1 cellular context compared by ENCODE assay signal in the genomic region with DNA sequence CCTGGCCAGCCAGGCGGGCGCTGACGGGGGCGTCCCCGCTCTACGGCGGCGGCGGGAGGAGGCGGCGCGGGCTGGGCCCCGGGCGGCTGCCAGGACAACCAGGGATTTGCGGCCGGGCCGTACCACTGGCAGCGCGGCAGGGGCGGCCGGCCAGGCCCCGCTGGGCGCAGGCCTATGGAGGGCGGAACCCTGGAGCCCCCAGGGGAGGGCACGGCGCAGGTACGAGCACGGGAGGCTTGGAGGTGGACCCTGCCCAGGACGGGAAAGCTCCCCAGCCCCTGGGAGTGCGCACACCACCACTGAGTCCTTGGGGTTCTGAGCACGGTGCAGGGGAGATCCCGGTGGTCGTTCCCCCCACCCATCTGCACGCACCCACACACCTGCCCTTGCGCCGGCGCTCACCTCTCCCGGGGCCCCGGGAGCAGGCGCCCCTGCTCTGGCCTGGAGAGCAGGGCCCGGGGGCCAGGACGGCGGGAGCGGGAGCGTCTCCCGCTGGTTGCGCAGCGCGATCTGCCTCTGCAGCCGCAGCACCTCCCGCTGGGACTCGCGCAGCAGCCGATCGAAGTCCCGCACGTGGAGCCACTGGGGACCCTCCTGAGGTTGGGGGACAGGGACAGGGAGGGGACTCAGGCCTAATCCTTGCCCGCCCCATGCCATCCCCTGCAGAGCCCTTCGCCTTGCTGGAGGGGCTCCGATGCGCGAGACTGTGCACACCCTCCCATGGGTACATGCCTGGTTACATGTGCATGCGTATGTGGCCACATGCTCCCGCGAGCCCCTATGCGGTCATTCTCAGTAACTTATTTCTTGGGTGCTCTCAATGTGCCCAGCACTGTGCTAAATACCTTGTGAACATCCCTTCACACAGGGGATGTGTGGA.
TF ChIP-seq lines count a peak whose summit lies in the region.

No MANE protein-coding gene starts in this region.

TF ChIP-seq in H1, 55 proteins besides CTCF, POLR2A, EP300 and RAD21:
- TF ChIP-seq, protein P1, sequence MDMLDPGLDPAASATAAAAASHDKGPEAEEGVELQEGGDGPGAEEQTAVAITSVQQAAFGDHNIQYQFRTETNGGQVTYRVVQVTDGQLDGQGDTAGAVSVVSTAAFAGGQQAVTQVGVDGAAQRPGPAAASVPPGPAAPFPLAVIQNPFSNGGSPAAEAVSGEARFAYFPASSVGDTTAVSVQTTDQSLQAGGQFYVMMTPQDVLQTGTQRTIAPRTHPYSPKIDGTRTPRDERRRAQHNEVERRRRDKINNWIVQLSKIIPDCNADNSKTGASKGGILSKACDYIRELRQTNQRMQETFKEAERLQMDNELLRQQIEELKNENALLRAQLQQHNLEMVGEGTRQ (IDR thresholded peaks at IDR 0.05; ENCODE audit: low read length), result no peak
- TF ChIP-seq POLR2AphosphoS5 (IDR thresholded peaks at IDR 0.05; ENCODE audit: low read depth, low read length), result no peak
- TF ChIP-seq GABPA (IDR thresholded peaks at IDR 0.05; ENCODE audit: borderline replicate concordance, insufficient read depth, low read length), result no peak
- TF ChIP-seq CEBPB (IDR thresholded peaks at IDR 0.05; ENCODE audit: low read depth, low read length), result no peak
- TF ChIP-seq TAF7 (optimal IDR thresholded peaks at IDR 0.05; ENCODE audit: borderline replicate concordance, low read depth, low read length), result peak; percentile 56
- TF ChIP-seq RBBP5 (IDR thresholded peaks at IDR 0.05; ENCODE audit: borderline replicate concordance, low read depth, low read length), result no peak
- no peak for TF ChIP-seq ZNF274 (IDR thresholded peaks at IDR 0.05; ENCODE audit: borderline replicate concordance, extremely low read depth, low read length)
- TF ChIP-seq CHD1 (IDR thresholded peaks at IDR 0.05; ENCODE audit: low read depth, low read length), result 0 out of 2 replicates have a peak, but pooled peaks have one; percentile 29
- TF ChIP-seq SP4 (IDR thresholded peaks at IDR 0.05; ENCODE audit: low read length), result no peak
- no peak; the same call in 1 of the 2 replicates for TF ChIP-seq TAF1 (IDR thresholded peaks at IDR 0.05; ENCODE audit: low read depth, low read length)
- TF ChIP-seq EGR1 (IDR thresholded peaks at IDR 0.05; ENCODE audit: borderline replicate concordance, low read depth, low read length), result no peak
- TF ChIP-seq EZH2 (IDR thresholded peaks at IDR 0.05; ENCODE audit: low read depth, low read length, severe bottlenecking), result no peak
- no peak for TF ChIP-seq SP2 (IDR thresholded peaks at IDR 0.05; ENCODE audit: low read length)
- no peak for TF ChIP-seq GTF2F1 (IDR thresholded peaks at IDR 0.05; ENCODE audit: borderline replicate concordance, low read depth, low read length)
- TF ChIP-seq RXRA (IDR thresholded peaks at IDR 0.05; ENCODE audit: insufficient read depth, low read depth, low read length), result no peak
- TF ChIP-seq SIN3A (conservative IDR thresholded peaks at IDR 0.05 in 1 of 2, IDR thresholded peaks at IDR 0.05 in 1 of 2; ENCODE audit: low read depth in 1 of 2, low read length in 2 of 2), result no peak
- TF ChIP-seq KDM1A (IDR thresholded peaks at IDR 0.05; ENCODE audit: borderline replicate concordance, low read length), result no peak
- TF ChIP-seq, protein P2, sequence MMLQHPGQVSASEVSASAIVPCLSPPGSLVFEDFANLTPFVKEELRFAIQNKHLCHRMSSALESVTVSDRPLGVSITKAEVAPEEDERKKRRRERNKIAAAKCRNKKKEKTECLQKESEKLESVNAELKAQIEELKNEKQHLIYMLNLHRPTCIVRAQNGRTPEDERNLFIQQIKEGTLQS (IDR thresholded peaks at IDR 0.05; ENCODE audit: insufficient read depth, low read depth, low read length), result no peak
- no peak for TF ChIP-seq ASH2L (IDR thresholded peaks at IDR 0.05; ENCODE audit: low read length)
- no peak for TF ChIP-seq SRF (IDR thresholded peaks at IDR 0.05; ENCODE audit: low read depth, low read length)
- TF ChIP-seq CREB1 (IDR thresholded peaks at IDR 0.05), result no peak
- no peak for TF ChIP-seq CTBP2 (IDR thresholded peaks at IDR 0.05; ENCODE audit: borderline replicate concordance, insufficient read depth, insufficient read length, low read length)
- TF ChIP-seq, protein P3, sequence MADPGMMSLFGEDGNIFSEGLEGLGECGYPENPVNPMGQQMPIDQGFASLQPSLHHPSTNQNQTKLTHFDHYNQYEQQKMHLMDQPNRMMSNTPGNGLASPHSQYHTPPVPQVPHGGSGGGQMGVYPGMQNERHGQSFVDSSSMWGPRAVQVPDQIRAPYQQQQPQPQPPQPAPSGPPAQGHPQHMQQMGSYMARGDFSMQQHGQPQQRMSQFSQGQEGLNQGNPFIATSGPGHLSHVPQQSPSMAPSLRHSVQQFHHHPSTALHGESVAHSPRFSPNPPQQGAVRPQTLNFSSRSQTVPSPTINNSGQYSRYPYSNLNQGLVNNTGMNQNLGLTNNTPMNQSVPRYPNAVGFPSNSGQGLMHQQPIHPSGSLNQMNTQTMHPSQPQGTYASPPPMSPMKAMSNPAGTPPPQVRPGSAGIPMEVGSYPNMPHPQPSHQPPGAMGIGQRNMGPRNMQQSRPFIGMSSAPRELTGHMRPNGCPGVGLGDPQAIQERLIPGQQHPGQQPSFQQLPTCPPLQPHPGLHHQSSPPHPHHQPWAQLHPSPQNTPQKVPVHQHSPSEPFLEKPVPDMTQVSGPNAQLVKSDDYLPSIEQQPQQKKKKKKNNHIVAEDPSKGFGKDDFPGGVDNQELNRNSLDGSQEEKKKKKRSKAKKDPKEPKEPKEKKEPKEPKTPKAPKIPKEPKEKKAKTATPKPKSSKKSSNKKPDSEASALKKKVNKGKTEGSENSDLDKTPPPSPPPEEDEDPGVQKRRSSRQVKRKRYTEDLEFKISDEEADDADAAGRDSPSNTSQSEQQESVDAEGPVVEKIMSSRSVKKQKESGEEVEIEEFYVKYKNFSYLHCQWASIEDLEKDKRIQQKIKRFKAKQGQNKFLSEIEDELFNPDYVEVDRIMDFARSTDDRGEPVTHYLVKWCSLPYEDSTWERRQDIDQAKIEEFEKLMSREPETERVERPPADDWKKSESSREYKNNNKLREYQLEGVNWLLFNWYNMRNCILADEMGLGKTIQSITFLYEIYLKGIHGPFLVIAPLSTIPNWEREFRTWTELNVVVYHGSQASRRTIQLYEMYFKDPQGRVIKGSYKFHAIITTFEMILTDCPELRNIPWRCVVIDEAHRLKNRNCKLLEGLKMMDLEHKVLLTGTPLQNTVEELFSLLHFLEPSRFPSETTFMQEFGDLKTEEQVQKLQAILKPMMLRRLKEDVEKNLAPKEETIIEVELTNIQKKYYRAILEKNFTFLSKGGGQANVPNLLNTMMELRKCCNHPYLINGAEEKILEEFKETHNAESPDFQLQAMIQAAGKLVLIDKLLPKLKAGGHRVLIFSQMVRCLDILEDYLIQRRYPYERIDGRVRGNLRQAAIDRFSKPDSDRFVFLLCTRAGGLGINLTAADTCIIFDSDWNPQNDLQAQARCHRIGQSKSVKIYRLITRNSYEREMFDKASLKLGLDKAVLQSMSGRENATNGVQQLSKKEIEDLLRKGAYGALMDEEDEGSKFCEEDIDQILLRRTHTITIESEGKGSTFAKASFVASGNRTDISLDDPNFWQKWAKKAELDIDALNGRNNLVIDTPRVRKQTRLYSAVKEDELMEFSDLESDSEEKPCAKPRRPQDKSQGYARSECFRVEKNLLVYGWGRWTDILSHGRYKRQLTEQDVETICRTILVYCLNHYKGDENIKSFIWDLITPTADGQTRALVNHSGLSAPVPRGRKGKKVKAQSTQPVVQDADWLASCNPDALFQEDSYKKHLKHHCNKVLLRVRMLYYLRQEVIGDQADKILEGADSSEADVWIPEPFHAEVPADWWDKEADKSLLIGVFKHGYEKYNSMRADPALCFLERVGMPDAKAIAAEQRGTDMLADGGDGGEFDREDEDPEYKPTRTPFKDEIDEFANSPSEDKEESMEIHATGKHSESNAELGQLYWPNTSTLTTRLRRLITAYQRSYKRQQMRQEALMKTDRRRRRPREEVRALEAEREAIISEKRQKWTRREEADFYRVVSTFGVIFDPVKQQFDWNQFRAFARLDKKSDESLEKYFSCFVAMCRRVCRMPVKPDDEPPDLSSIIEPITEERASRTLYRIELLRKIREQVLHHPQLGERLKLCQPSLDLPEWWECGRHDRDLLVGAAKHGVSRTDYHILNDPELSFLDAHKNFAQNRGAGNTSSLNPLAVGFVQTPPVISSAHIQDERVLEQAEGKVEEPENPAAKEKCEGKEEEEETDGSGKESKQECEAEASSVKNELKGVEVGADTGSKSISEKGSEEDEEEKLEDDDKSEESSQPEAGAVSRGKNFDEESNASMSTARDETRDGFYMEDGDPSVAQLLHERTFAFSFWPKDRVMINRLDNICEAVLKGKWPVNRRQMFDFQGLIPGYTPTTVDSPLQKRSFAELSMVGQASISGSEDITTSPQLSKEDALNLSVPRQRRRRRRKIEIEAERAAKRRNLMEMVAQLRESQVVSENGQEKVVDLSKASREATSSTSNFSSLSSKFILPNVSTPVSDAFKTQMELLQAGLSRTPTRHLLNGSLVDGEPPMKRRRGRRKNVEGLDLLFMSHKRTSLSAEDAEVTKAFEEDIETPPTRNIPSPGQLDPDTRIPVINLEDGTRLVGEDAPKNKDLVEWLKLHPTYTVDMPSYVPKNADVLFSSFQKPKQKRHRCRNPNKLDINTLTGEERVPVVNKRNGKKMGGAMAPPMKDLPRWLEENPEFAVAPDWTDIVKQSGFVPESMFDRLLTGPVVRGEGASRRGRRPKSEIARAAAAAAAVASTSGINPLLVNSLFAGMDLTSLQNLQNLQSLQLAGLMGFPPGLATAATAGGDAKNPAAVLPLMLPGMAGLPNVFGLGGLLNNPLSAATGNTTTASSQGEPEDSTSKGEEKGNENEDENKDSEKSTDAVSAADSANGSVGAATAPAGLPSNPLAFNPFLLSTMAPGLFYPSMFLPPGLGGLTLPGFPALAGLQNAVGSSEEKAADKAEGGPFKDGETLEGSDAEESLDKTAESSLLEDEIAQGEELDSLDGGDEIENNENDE (IDR thresholded peaks at IDR 0.05; ENCODE audit: insufficient replicate concordance, low read length), result no peak
- TF ChIP-seq TBP (IDR thresholded peaks at IDR 0.05; ENCODE audit: low read depth, low read length), result no peak
- no peak for TF ChIP-seq TEAD4 (IDR thresholded peaks at IDR 0.05; ENCODE audit: low read depth, low read length)
- no peak for TF ChIP-seq CBX5 (IDR thresholded peaks at IDR 0.05; ENCODE audit: low read depth, low read length)
- TF ChIP-seq HDAC6 (IDR thresholded peaks at IDR 0.05; ENCODE audit: low read depth, low read length), result no peak
- no peak for TF ChIP-seq SUZ12 (IDR thresholded peaks at IDR 0.05; ENCODE audit: low read length)
- TF ChIP-seq, protein P4, sequence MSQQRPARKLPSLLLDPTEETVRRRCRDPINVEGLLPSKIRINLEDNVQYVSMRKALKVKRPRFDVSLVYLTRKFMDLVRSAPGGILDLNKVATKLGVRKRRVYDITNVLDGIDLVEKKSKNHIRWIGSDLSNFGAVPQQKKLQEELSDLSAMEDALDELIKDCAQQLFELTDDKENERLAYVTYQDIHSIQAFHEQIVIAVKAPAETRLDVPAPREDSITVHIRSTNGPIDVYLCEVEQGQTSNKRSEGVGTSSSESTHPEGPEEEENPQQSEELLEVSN (IDR thresholded peaks at IDR 0.05), result peak; percentile 88
- TF ChIP-seq BCL11A (IDR thresholded peaks at IDR 0.05; ENCODE audit: low read depth in 2 of 2, low read length in 2 of 2), result no peak
- no peak for TF ChIP-seq YY1 (IDR thresholded peaks at IDR 0.05; ENCODE audit: low read depth, low read length)
- no peak for TF ChIP-seq SIRT6 (IDR thresholded peaks at IDR 0.05; ENCODE audit: low read length)
- no peak for TF ChIP-seq MAFK (IDR thresholded peaks at IDR 0.05; ENCODE audit: low read depth, low read length)
- no peak for TF ChIP-seq KDM5A (IDR thresholded peaks at IDR 0.05; ENCODE audit: low read length)
- no peak for TF ChIP-seq JUND (IDR thresholded peaks at IDR 0.05; ENCODE audit: low read length)
- TF ChIP-seq BACH1 (IDR thresholded peaks at IDR 0.05; ENCODE audit: low read length), result no peak
- TF ChIP-seq NANOG (IDR thresholded peaks at IDR 0.05; ENCODE audit: insufficient read depth, low read depth, low read length, poor library complexity, severe bottlenecking), result no peak
- TF ChIP-seq RFX5 (IDR thresholded peaks at IDR 0.05; ENCODE audit: borderline replicate concordance, low read depth, low read length), result no peak
- TF ChIP-seq KDM4A (IDR thresholded peaks at IDR 0.05; ENCODE audit: low read depth, low read length, severe bottlenecking), result peak; percentile 87
- TF ChIP-seq, protein P5, sequence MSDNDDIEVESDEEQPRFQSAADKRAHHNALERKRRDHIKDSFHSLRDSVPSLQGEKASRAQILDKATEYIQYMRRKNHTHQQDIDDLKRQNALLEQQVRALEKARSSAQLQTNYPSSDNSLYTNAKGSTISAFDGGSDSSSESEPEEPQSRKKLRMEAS (IDR thresholded peaks at IDR 0.05), result peak; percentile 94
- TF ChIP-seq NRF1 (IDR thresholded peaks at IDR 0.05; ENCODE audit: low read depth, low read length), result no peak
